In the genomic region with DNA sequence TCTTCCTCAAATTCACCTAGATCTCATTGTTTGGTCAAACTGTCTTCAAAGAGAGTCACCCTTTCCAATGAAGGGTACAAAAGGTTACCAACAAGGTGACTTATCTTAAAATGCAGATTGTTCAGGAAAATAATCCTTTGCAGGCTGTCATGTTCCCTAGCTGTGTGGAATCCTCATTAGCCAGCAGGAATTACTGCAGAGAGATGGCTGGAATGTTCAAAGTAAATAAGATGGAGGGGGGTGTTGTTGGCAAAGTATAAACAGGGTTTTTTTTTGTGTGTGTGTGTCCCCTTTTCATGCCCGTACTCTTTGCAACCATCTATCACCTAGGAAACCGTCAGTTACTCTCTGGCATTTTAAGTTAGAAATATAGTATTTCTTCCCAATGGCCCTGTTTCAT, we compare ENCODE assay signal across 16 cellular contexts. TPM values are rescaled to one million over a fixed set of nuclear protein-coding genes. Genes with fewer than 3 reads are reported as not detected.
A peak's percentile ranks its signal among the peaks of the same experiment; 100 is the strongest.
DNase-seq lines count a peak whose midpoint lies in the region; ATAC-seq and TF ChIP-seq lines count a peak whose summit lies in the region.
"Had no signal": no experiment of that assay in that cellular context is flagged by ENCODE, and none has a peak within 500 bp of the region (broad histone marks: within the 10 kb centered on the region; RNA-seq: fewer than 3 reads in every experiment).

No MANE protein-coding gene starts in this region.

- DNase-seq in left ventricle myocardium inferior (no peak), Right ventricle myocardium superior (no peak), left lung (no peak), upper lobe of left lung (no peak), hypothalamus (lab: John Stamatoyannopoulos, UW) (no peak), SK-N-DZ (ENCODE audit: low spot score) (no peak)
- DNase-seq in activated T-helper 1 cell treated with anti-CD3 and anti-CD28 coated beads, Interleukin-12 subunit alpha, Interleukin-12 subunit beta, Interleukin-2, Interleukin-4 antibody, amounts not matched to agents 30 ng/mL and 10 ng/mL and 1 ng/mL, durations not matched to agents 14 hours and 24 hours and 36 hours (ENCODE audit: low spot score), result no peak
- DNase-seq in activated naive CD4-positive, alpha-beta T cell treated with anti-CD3 and anti-CD28 coated beads, Interleukin-2, amount 10 ng/mL, durations not matched to agents 7 days and 5 days, result no peak
- DNase-seq: adrenal gland, KG1, mesenchymal stem cell, NCI-H1048, NCI-H748 treated with DMSO at 0.1 percent for 48 hours, PC-9 had no signal

- no peaks in the 10 kb centered on the region for H3K9me3 Mint-ChIP-seq in activated T-helper 1 cell treated with anti-CD3 and anti-CD28 coated beads, Interleukin-12 subunit alpha, Interleukin-12 subunit beta, Interleukin-2, Interleukin-4 antibody, amounts not matched to agents 30 ng/mL and 10 ng/mL and 1 ng/mL, durations not matched to agents 14 hours and 24 hours and 36 hours
- H3K9me3 Mint-ChIP-seq in activated naive CD4-positive, alpha-beta T cell treated with anti-CD3 and anti-CD28 coated beads, Interleukin-2, amount 10 ng/mL, durations not matched to agents 7 days and 5 days, result peaks cover 10% of the 10 kb centered on the region

- TF ChIP-seq CTCF in left ventricle myocardium inferior (IDR thresholded peaks at IDR 0.05; ENCODE audit: borderline replicate concordance) (no peak), left lung (IDR thresholded peaks at IDR 0.05) (no peak), upper lobe of left lung (IDR thresholded peaks at IDR 0.05) (no peak)

- H3K36me3 ChIP-seq in left ventricle myocardium inferior, result no peaks in the 10 kb centered on the region
- no peaks in the 10 kb centered on the region for H3K36me3 ChIP-seq in left lung
- peaks cover 0 to 50% (median 2%) of the 10 kb centered on the region in 4 donors for H3K36me3 ChIP-seq in upper lobe of left lung
- H3K36me3 ChIP-seq: adrenal gland, suprapubic skin had no signal

- H3K4me1 Mint-ChIP-seq in activated T-helper 1 cell treated with anti-CD3 and anti-CD28 coated beads, Interleukin-12 subunit alpha, Interleukin-12 subunit beta, Interleukin-2, Interleukin-4 antibody, amounts not matched to agents 30 ng/mL and 10 ng/mL and 1 ng/mL, durations not matched to agents 14 hours and 24 hours and 36 hours (ENCODE audit: low read depth), result peaks cover 79% of the 10 kb centered on the region
- peaks cover 72% of the 10 kb centered on the region for H3K4me1 Mint-ChIP-seq in activated naive CD4-positive, alpha-beta T cell treated with anti-CD3 and anti-CD28 coated beads, Interleukin-2, amount 10 ng/mL, durations not matched to agents 7 days and 5 days

- ATAC-seq in Right ventricle myocardium superior (ENCODE audit: poor library complexity), result no peak
- peak; percentile 0 for ATAC-seq in left lung
- ATAC-seq in upper lobe of left lung (ENCODE audit: low FRiP score in 2 of 2), result no peak

- H3K27ac ChIP-seq in left ventricle myocardium inferior (replicated peaks), result peak overlapping the region; percentile 87
- peak overlapping the region; percentile 34 to 76 for H3K27ac ChIP-seq in left lung
- H3K27ac ChIP-seq in upper lobe of left lung, result peak overlapping the region; percentile 91 to 94 (median 92)
- H3K27ac ChIP-seq: adrenal gland, epithelial cell of prostate, PC-9, suprapubic skin had no signal

- H3K4me3 ChIP-seq in left ventricle myocardium inferior (peak overlapping the region; percentile 70), left lung (no peak overlapping the region), upper lobe of left lung (peak overlapping the region in 1 of 4 donors; percentile 71)
- H3K4me3 ChIP-seq: adrenal gland, PC-9, suprapubic skin had no signal

- intact Hi-C loops in left ventricle myocardium inferior (cut with micrococcal nuclease), result no loop called here
- intact Hi-C loops in Right ventricle myocardium superior (cut with DNase I), result no loop called here
- intact Hi-C loops in activated T-helper 1 cell treated with anti-CD3 and anti-CD28 coated beads, Interleukin-12 subunit alpha, Interleukin-12 subunit beta, Interleukin-2, Interleukin-4 antibody, amounts not matched to agents 30 ng/mL and 10 ng/mL and 1 ng/mL, durations not matched to agents 14 hours and 24 hours and 36 hours (cut with micrococcal nuclease), result loop anchor here (2.0 kb wide), 4 partner anchors 49 to 387 kb away; a partner anchor contains a TSS
- intact Hi-C loops in left lung (cut with DNase I), result no loop called here

- H3K27me3 ChIP-seq in left ventricle myocardium inferior (ENCODE audit: low read depth) (no peaks in the 10 kb centered on the region), left lung (no peaks in the 10 kb centered on the region), upper lobe of left lung (no peaks in the 10 kb centered on the region)
- H3K27me3 ChIP-seq: adrenal gland, suprapubic skin had no signal

- peak overlapping the region; percentile 53 for H3K27ac Mint-ChIP-seq in activated T-helper 1 cell treated with anti-CD3 and anti-CD28 coated beads, Interleukin-12 subunit alpha, Interleukin-12 subunit beta, Interleukin-2, Interleukin-4 antibody, amounts not matched to agents 30 ng/mL and 10 ng/mL and 1 ng/mL, durations not matched to agents 14 hours and 24 hours and 36 hours
- H3K27ac Mint-ChIP-seq in activated naive CD4-positive, alpha-beta T cell treated with anti-CD3 and anti-CD28 coated beads, Interleukin-2, amount 10 ng/mL, durations not matched to agents 7 days and 5 days, result no peak overlapping the region

- H3K4me3 Mint-ChIP-seq in activated T-helper 1 cell treated with anti-CD3 and anti-CD28 coated beads, Interleukin-12 subunit alpha, Interleukin-12 subunit beta, Interleukin-2, Interleukin-4 antibody, amounts not matched to agents 30 ng/mL and 10 ng/mL and 1 ng/mL, durations not matched to agents 14 hours and 24 hours and 36 hours, result peak overlapping the region; percentile 28
- no peak overlapping the region for H3K4me3 Mint-ChIP-seq in activated naive CD4-positive, alpha-beta T cell treated with anti-CD3 and anti-CD28 coated beads, Interleukin-2, amount 10 ng/mL, durations not matched to agents 7 days and 5 days

- TF ChIP-seq EP300 in upper lobe of left lung (IDR thresholded peaks at IDR 0.05), result no peak

- H3K4me1 ChIP-seq in left ventricle myocardium inferior (peaks cover 51% of the 10 kb centered on the region), left lung (peaks cover 20 to 66% of the 10 kb centered on the region in 2 donors), upper lobe of left lung (peaks cover 52 to 58% (median 55%) of the 10 kb centered on the region in 4 donors)

- 54 to 55% methylated on average over 2 of the region's 2 CpGs for WGBS in upper lobe of left lung, 2 donors

- CTCF ChIA-PET in activated naive CD4-positive, alpha-beta T cell treated with anti-CD3 and anti-CD28 coated beads, Interleukin-2, amount 10 ng/mL, durations not matched to agents 7 days and 5 days (lab: Charles Lee), result no interaction called here

- H3K9me3 ChIP-seq in left ventricle myocardium inferior (replicated peaks), result no peaks in the 10 kb centered on the region
- H3K9me3 ChIP-seq in left lung, result no peaks in the 10 kb centered on the region
- H3K9me3 ChIP-seq in upper lobe of left lung, result no peaks in the 10 kb centered on the region
- H3K9me3 ChIP-seq: adrenal gland, suprapubic skin had no signal

- TF ChIP-seq POLR2A in upper lobe of left lung (IDR thresholded peaks at IDR 0.05), result peak in 1 of 4 donors; percentile 30

- peaks cover 59% of the 10 kb centered on the region for H3K36me3 Mint-ChIP-seq in activated T-helper 1 cell treated with anti-CD3 and anti-CD28 coated beads, Interleukin-12 subunit alpha, Interleukin-12 subunit beta, Interleukin-2, Interleukin-4 antibody, amounts not matched to agents 30 ng/mL and 10 ng/mL and 1 ng/mL, durations not matched to agents 14 hours and 24 hours and 36 hours (ENCODE audit: low read depth)
- H3K36me3 Mint-ChIP-seq in activated naive CD4-positive, alpha-beta T cell treated with anti-CD3 and anti-CD28 coated beads, Interleukin-2, amount 10 ng/mL, durations not matched to agents 7 days and 5 days, result peaks cover 56% of the 10 kb centered on the region

- H3K27me3 Mint-ChIP-seq in activated T-helper 1 cell treated with anti-CD3 and anti-CD28 coated beads, Interleukin-12 subunit alpha, Interleukin-12 subunit beta, Interleukin-2, Interleukin-4 antibody, amounts not matched to agents 30 ng/mL and 10 ng/mL and 1 ng/mL, durations not matched to agents 14 hours and 24 hours and 36 hours (ENCODE audit: insufficient read depth), result no peaks in the 10 kb centered on the region
- H3K27me3 Mint-ChIP-seq in activated naive CD4-positive, alpha-beta T cell treated with anti-CD3 and anti-CD28 coated beads, Interleukin-2, amount 10 ng/mL, durations not matched to agents 7 days and 5 days, result no peaks in the 10 kb centered on the region

RNA-seq across cellular contexts. Expression of a gene that starts 6.5 kb away (rescaled TPM):
- total RNA-seq in left ventricle myocardium inferior (28.1 TPM), Right ventricle myocardium superior (23.7 TPM), left lung (100 to 1,000 TPM; 101 to 193 TPM), upper lobe of left lung (100 to 1,000 TPM; 122 to 334 (median 173) TPM)
- total RNA-seq in activated T-helper 1 cell treated with anti-CD3 and anti-CD28 coated beads, Interleukin-12 subunit alpha, Interleukin-12 subunit beta, Interleukin-2, Interleukin-4 antibody, amounts not matched to agents 30 ng/mL and 10 ng/mL and 1 ng/mL, durations not matched to agents 14 hours and 24 hours and 36 hours, result 53.2 and 62.1 TPM in 2 replicates
- polyA plus RNA-seq in SK-N-DZ (2014; cell fraction: cytosol; rRNA removed), result 0.14 and 0.31 TPM in 2 replicates
- 0.13 and 0.14 TPM in 2 replicates for polyA plus RNA-seq in SK-N-DZ (2014; cell fraction: nucleus; rRNA removed)
